In the genomic region with DNA sequence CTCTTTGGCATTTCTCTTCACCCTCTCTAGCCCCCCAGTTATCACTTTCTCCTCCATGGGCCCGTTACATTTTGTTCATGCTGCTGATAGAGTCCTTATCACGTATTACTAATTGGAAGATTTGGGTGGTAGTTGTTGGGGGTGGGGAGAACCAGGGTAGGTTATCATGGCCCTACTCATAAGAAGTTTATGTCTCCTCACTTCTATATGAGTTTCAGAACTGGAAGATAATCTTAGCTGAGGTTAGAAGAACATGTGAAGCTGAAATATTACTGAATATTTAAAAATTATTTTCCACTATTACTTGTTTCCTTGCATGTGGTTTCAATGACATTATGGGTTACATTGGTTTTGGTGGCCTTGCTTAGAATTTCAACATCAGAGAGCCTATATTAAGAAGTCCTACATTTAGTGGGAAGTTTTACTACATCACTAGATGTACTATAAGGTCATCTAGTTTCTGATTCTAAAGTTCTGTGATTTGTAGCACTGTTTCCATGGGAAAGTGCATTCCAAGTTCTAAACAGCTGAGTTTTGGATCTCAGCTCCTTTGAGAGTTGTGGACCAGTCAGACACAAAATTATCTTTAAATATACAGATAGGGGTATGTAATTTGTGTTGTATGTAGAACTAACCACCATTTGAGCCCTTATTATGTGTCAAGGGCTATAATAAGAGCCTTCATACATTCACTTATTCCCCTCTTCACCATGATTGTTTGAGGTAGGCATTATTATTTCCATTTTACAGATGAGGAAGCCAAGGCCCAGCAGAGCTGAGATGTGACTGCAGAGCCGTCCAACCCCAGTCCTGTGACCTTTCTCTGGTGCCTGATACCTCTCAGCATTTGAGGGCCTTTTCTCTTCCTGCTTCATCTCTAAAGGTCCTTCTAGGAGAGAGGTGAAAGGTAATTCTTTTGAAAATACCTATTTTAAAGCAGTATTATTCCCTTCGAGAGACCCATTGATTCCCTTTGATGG, we compare ENCODE assay signal across 20 cellular contexts. TPM values are rescaled to one million over a fixed set of nuclear protein-coding genes. Genes with fewer than 3 reads are reported as not detected.
A peak's percentile ranks its signal among the peaks of the same experiment; 100 is the strongest.
DNase-seq lines count a peak whose midpoint lies in the region; ATAC-seq and TF ChIP-seq lines count a peak whose summit lies in the region.
"Had no signal": no experiment of that assay in that cellular context is flagged by ENCODE, and none has a peak within 500 bp of the region (broad histone marks: within the 10 kb centered on the region; RNA-seq: fewer than 3 reads in every experiment).

No MANE protein-coding gene starts in this region.

- H3K27ac ChIP-seq in left ventricle myocardium inferior (replicated peaks) = peak overlapping the region; percentile 84
- peak overlapping the region; percentile 55 to 68 for H3K27ac ChIP-seq in lung (ENCODE audit: low read depth in 1 of 2, low read length in 1 of 2)
- H3K27ac ChIP-seq in transverse colon = peak overlapping the region; percentile 81 to 87 (median 85)
- H3K27ac ChIP-seq: SJCRH30 had no signal

- H3K36me3 ChIP-seq in left ventricle myocardium inferior (no peaks in the 10 kb centered on the region), lung (ENCODE audit: control insufficient read depth in 2 of 2, insufficient read depth in 2 of 2, low read length in 2 of 2) (no peaks in the 10 kb centered on the region), transverse colon (no peaks in the 10 kb centered on the region)
- H3K36me3 ChIP-seq: SJCRH30 had no signal

- DNase-seq in left ventricle myocardium inferior (no peak), Right ventricle myocardium inferior (ENCODE audit: missing footprints) (no peak), MV-4-11 (lab: John Stamatoyannopoulos, UW) (peak; percentile 11), lung (ENCODE audit: low spot score) (no peak), transverse colon (no peak), NCI-H1694 (lab: John Stamatoyannopoulos, UW) (no peak)
- DNase-seq: EL; H7; KG1; NCI-H1092 treated with DMSO at 0.1 percent for 48 hours; NCI-H146; NCI-H2029 treated with DMSO at 0.1 percent for 48 hours; NCI-H345; NCI-H524; NCI-H774; NK-92 treated with Interleukin-12 subunit alpha and Interleukin-12 subunit beta, amount 100 ng/mL, for 24 hours; SJCRH30 had no signal

- H3K9me3 ChIP-seq in left ventricle myocardium inferior (replicated peaks) (no peaks in the 10 kb centered on the region), lung (ENCODE audit: control insufficient read depth in 2 of 2, insufficient read depth in 1 of 2, low read length in 1 of 2) (no peaks in the 10 kb centered on the region), transverse colon (no peaks in the 10 kb centered on the region)
- H3K9me3 ChIP-seq: SJCRH30 had no signal

- no peak for ATAC-seq in Right ventricle myocardium inferior
- no peak for ATAC-seq in lung (ENCODE audit: insufficient read depth, low FRiP score)
- ATAC-seq in GM18502 (IDR thresholded peaks at IDR 0.05; ENCODE audit: poor library complexity, unreplicated experiment) = no peak
- ATAC-seq in HG02973 (IDR thresholded peaks at IDR 0.05; ENCODE audit: unreplicated experiment) = no peak
- ATAC-seq: Panc1 had no signal

- H3K4me3 ChIP-seq in left ventricle myocardium inferior = no peak overlapping the region
- no peak overlapping the region for H3K4me3 ChIP-seq in lung
- H3K4me3 ChIP-seq in transverse colon = no peak overlapping the region
- H3K4me3 ChIP-seq: SJCRH30 had no signal

- TF ChIP-seq POLR2A in transverse colon (IDR thresholded peaks at IDR 0.05) = no peak

- H3K27me3 ChIP-seq in left ventricle myocardium inferior (ENCODE audit: low read depth) = no peaks in the 10 kb centered on the region
- no peaks in the 10 kb centered on the region for H3K27me3 ChIP-seq in lung (ENCODE audit: control insufficient read depth, insufficient read depth)
- no peaks in the 10 kb centered on the region for H3K27me3 ChIP-seq in transverse colon
- H3K27me3 ChIP-seq: SJCRH30 had no signal

- in situ Hi-C loops in transverse colon (cut with MboI; ENCODE audit: low pct_ligation_motif_present in 1 of 4, low pct_unique_long_range_greater_than_20kb in 1 of 4, low sequenced_read_pairs in 3 of 4) = no loop called here

- intact Hi-C loops in left ventricle myocardium inferior (cut with micrococcal nuclease) (no loop called here), Right ventricle myocardium inferior (cut with DNase I) (loop anchor here (2.0 kb wide), 1 partner anchor 35 kb away; no protein-coding TSS in a partner anchor), transverse colon (cut with DNase I; ENCODE audit: low total_unique reads) (no loop called here)

- no peak for TF ChIP-seq EP300 in transverse colon (IDR thresholded peaks at IDR 0.05; ENCODE audit: low read depth)

- 87 to 92% methylated on average over 4 of the region's 4 CpGs for WGBS in lung, 2 donors
- WGBS in transverse colon (ENCODE audit: low coverage in 1 of 2), 2 donors = 80 to 91% methylated on average over 4 of the region's 4 CpGs

- TF ChIP-seq CTCF in left ventricle myocardium inferior (IDR thresholded peaks at IDR 0.05; ENCODE audit: borderline replicate concordance) = no peak
- TF ChIP-seq CTCF in lung (IDR thresholded peaks at IDR 0.05; ENCODE audit: control extremely low read depth, extremely low read depth) = no peak
- no peak for TF ChIP-seq CTCF in transverse colon (IDR thresholded peaks at IDR 0.05)

- peaks cover 79% of the 10 kb centered on the region for H3K4me1 ChIP-seq in left ventricle myocardium inferior
- peaks cover 6 to 9% of the 10 kb centered on the region in 2 donors for H3K4me1 ChIP-seq in lung (ENCODE audit: control insufficient read depth in 2 of 2, insufficient read depth in 2 of 2, low read length in 2 of 2)
- H3K4me1 ChIP-seq in transverse colon = peaks cover 18 to 56% (median 28%) of the 10 kb centered on the region in 4 donors
- H3K4me1 ChIP-seq: SJCRH30 had no signal

RNA-seq across cellular contexts. Expression of a gene that starts 37.0 kb away (rescaled TPM):
- total RNA-seq in left ventricle myocardium inferior (71.9 TPM), Right ventricle myocardium inferior (60.6 TPM), lung (10 to 100 TPM; 20.4 to 28.2 TPM), transverse colon (100 to 1,000 TPM in 1 of 4 donors, 10 to 100 TPM in 3; 45.6 to 104 (median 76.0) TPM)
- 10 to 100 TPM in 1 of 2 donors, 1 to 10 TPM in 1; 6.6 to 10.8 TPM for polyA plus RNA-seq in lung
